Comparison of ENCODE assay signal across 34 cellular contexts in genomic region chrY:19698495-19698894, GRCh38. TPM values are rescaled to one million over a fixed set of nuclear protein-coding genes. Genes with fewer than 3 reads are reported as not detected.
"Had no signal": no experiment of that assay in that cellular context is flagged by ENCODE, and none has a peak within 500 bp of the region (broad histone marks: within the 10 kb centered on the region; RNA-seq: fewer than 3 reads in every experiment).

No MANE protein-coding gene starts in this region.

- H3K4me1 ChIP-seq: adrenal gland, ascending aorta, body of pancreas, breast epithelium had no signal

- DNase-seq: activated effector memory CD4-positive, alpha-beta T cell treated with anti-CD3 and anti-CD28 coated beads, Interleukin-2, amount 50 U/mL, for 16 hours; activated effector memory CD4-positive, alpha-beta T cell treated with Interleukin-2 at 50 U/mL for 16 hours; activated gamma-delta T cell; activated gamma-delta T cell treated with Interleukin-2 at 50 U/mL for 16 hours; activated naive CD4-positive, alpha-beta T cell; activated naive CD4-positive, alpha-beta T cell treated with anti-CD3 and anti-CD28 coated beads for 36 hours; activated naive CD4-positive, alpha-beta T cell treated with anti-CD3 and anti-CD28 coated beads, Interleukin-2, amount 10 ng/mL, durations not matched to agents 7 days and 5 days; activated naive CD4-positive, alpha-beta T cell treated with anti-CD3 and anti-CD28 coated beads, Interleukin-2, amount 50 U/mL, for 16 hours; activated naive CD4-positive, alpha-beta T cell treated with Interleukin-2 at 50 U/mL for 16 hours; activated naive CD8-positive, alpha-beta T cell treated with anti-CD3 and anti-CD28 coated beads for 36 hours; activated naive CD8-positive, alpha-beta T cell treated with anti-CD3 and anti-CD28 coated beads, Interleukin-2, amount 10 ng/mL, durations not matched to agents 7 days and 5 days; activated naive CD8-positive, alpha-beta T cell treated with anti-CD3 and anti-CD28 coated beads, Interleukin-2, amount 50 U/mL, for 24 hours; activated T-cell treated with anti-CD3 and anti-CD28 coated beads, Interleukin-2, amount 50 U/mL, for 1 hour; activated T-cell treated with anti-CD3 and anti-CD28 coated beads, Interleukin-2, amount 50 U/mL, for 24 hours; activated T-cell treated with anti-CD3 and anti-CD28 coated beads, Interleukin-2, amount 50 U/mL, for 4 hours; activated T-cell treated with anti-CD3 and anti-CD28 coated beads, Interleukin-2, amount 50 U/mL, for 48 hours; activated T-cell treated with anti-CD3 and anti-CD28 coated beads, Interleukin-2, amount 50 U/mL, for 72 hours; adrenal gland; amniotic stem cell; amygdala; anterior cingulate cortex; aorta; body of pancreas; brain microvascular endothelial cell; caudate nucleus; central memory CD4-positive, alpha-beta T cell; cerebellar nuclear complex had no signal

- ATAC-seq: activated naive CD4-positive, alpha-beta T cell treated with anti-CD3 and anti-CD28 coated beads, Interleukin-2, amount 50 U/mL, for 72 hours; activated naive CD8-positive, alpha-beta T cell treated with anti-CD3 and anti-CD28 coated beads, Interleukin-2, amount 50 U/mL, for 24 hours; activated T-cell treated with anti-CD3 and anti-CD28 coated beads, Interleukin-2, amount 50 U/mL, for 4 hours; activated T-cell treated with anti-CD3 and anti-CD28 coated beads, Interleukin-2, amount 50 U/mL, for 72 hours; activated T-helper 17 cell treated with anti-CD3 and anti-CD28 coated beads, Interleukin-2, amount 50 U/mL, for 72 hours; body of pancreas had no signal

- H3K27ac ChIP-seq: adrenal gland, ascending aorta, body of pancreas, brain microvascular endothelial cell, breast epithelium, cardiac muscle cell had no signal

- H3K4me3 ChIP-seq: adrenal gland, ascending aorta, body of pancreas, breast epithelium, cardiac muscle cell had no signal

- H3K27me3 ChIP-seq: adrenal gland, ascending aorta, body of pancreas, brain microvascular endothelial cell, breast epithelium, cardiac muscle cell had no signal

- H3K36me3 ChIP-seq: adrenal gland, ascending aorta, brain microvascular endothelial cell, breast epithelium, cardiac muscle cell had no signal

- H3K9me3 ChIP-seq: adrenal gland, ascending aorta, body of pancreas, breast epithelium had no signal

RNA-seq across cellular contexts. Expression of gene KDM5D, which starts 46.0 kb away (rescaled TPM):
- total RNA-seq: aorta, ascending aorta, body of pancreas, cardiac muscle cell, cardiac septum, chondrocyte had no signal
